Comparison of ENCODE assay signal across 8 cellular contexts in the genomic region with DNA sequence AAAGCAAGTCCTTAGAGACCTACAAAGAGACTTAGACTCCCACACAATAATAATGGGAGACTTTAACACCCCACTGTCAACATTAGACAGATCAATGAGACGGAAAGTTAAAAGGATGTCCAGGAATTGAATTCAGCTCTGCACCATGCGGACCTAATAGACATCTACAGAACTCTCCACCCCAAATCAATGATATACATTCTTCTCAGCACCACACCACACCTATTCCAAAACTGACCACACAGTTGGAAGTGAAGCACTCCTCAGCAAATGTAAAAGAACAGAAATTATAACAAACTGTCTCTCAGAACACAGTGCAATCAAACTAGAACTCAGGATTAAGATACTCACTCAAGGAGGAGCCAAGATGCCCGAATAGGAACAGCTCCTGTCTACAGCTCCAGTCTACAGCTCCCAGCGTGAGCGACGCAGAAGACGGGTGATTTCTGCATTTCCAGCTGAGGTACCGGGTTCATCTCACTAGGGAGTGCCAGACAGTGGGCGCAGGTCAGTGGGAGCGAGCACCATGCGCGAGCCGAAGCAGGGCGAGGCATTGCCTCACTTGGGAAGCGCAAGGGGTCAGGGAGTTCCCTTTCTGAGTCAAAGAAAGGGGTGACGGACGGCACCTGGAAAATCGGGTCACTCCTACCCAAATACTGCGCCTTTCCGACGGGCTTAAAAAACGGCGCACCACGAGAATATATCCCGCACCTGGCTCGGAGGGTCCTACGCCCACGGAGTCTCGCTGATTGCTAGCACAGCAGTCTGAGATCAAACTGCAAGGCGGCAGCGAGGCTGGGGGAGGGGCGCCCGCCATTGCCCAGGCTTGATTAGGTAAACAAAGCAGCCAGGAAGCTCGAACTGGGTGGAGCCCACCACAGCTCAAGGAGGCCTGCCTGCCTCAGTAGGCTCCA.
DNase-seq lines count a peak whose midpoint lies in the region; ATAC-seq and TF ChIP-seq lines count a peak whose summit lies in the region.
"Not testable (repeated sequence)": the region's sequence is repeated elsewhere in the genome, so short reads cannot be mapped to it uniquely, and the experiment has no call there.

No MANE protein-coding gene starts in this region.

- H3K4me3 ChIP-seq in BE2C (ENCODE audit: low read depth, low read length) (peak overlapping the region; percentile 48), HCT116 (replicated peaks in 1 of 2; ENCODE audit: low read depth in 1 of 2, low read length in 2 of 2) (peak overlapping the region; percentile 22 to 33; a peak in 3 of 4 replicates), OCI-LY7 (ENCODE audit: low read depth, low read length, poor library complexity, severe bottlenecking) (peak overlapping the region; percentile 70), cardiac fibroblast (replicated peaks in 1 of 2; ENCODE audit: low read depth in 2 of 2, low read length in 2 of 2) (peak overlapping the region; percentile 21 to 28), heart right ventricle (peak overlapping the region in 9 of 10 donors; percentile 35 to 65 (median 56)), mucosa of rectum (ENCODE audit: low read length in 2 of 2) (peak overlapping the region; percentile 43 to 60), gastrocnemius medialis (peak overlapping the region in 3 of 4 donors; percentile 19 to 44 (median 21))

- not testable (repeated sequence) for H2AFZ ChIP-seq in HCT116 (ENCODE audit: low read depth, low read length, poor library complexity, severe bottlenecking)
- H2AFZ ChIP-seq in OCI-LY7 (ENCODE audit: low read length): 0 out of 2 replicates have a peak overlapping the region, but pooled peaks have one; percentile 36

- DNase-seq in BE2C; HCT116 (ENCODE audit: low read depth, low spot score); OCI-LY7 (ENCODE audit: low spot score); activated CD8-positive, alpha-beta memory T cell treated with anti-CD3 and anti-CD28 coated beads, Interleukin-2, amount 10 ng/mL, durations not matched to agents 7 days and 5 days; cardiac fibroblast (ENCODE audit: low read depth in 2 of 2); heart right ventricle; gastrocnemius medialis: not testable (repeated sequence)

- intact Hi-C loops in HCT116 (cut with micrococcal nuclease); OCI-LY7 (cut with micrococcal nuclease; ENCODE audit: unreplicated experiment); heart right ventricle (cut with DNase I); gastrocnemius medialis (cut with DNase I; ENCODE audit: low total_unique reads): not testable (repeated sequence)

- not testable (repeated sequence) for H3K36me3 Mint-ChIP-seq in activated CD8-positive, alpha-beta memory T cell treated with anti-CD3 and anti-CD28 coated beads, Interleukin-2, amount 10 ng/mL, durations not matched to agents 7 days and 5 days

- TF ChIP-seq CTCF in BE2C (IDR thresholded peaks at IDR 0.05; ENCODE audit: low read depth, low read length); HCT116 (IDR thresholded peaks at IDR 0.05 in 2 of 3, conservative IDR thresholded peaks at IDR 0.05 in 1 of 3; ENCODE audit: borderline replicate concordance in 1 of 3, insufficient read depth in 1 of 3, low read depth in 2 of 3, low read length in 2 of 3); OCI-LY7 (conservative IDR thresholded peaks at IDR 0.05; ENCODE audit: low read length); cardiac fibroblast (IDR thresholded peaks at IDR 0.05; ENCODE audit: low read depth, low read length); heart right ventricle (IDR thresholded peaks at IDR 0.05); gastrocnemius medialis (IDR thresholded peaks at IDR 0.05 in 4 of 5, conservative IDR thresholded peaks at IDR 0.05 in 1 of 5): not testable (repeated sequence)

- POLR2A ChIA-PET in HCT116 (lab: Charles Lee); OCI-LY7 (lab: Charles Lee): not testable (repeated sequence)

- not testable (repeated sequence) for H4K20me1 ChIP-seq in HCT116 (ENCODE audit: insufficient read depth); OCI-LY7 (ENCODE audit: insufficient read depth, low read length)

- H3K9me2 ChIP-seq in HCT116 (ENCODE audit: insufficient read depth); OCI-LY7 (ENCODE audit: insufficient read depth, low read length): not testable (repeated sequence)

- H3K4me2 ChIP-seq in HCT116 (ENCODE audit: low read length) (peak overlapping the region; percentile 55), OCI-LY7 (ENCODE audit: low read length) (peak overlapping the region; percentile 72)

- WGBS in heart right ventricle, 2 donors: 9% methylated on average over 29 of the region's 34 CpGs

- CTCF ChIA-PET in HCT116 (lab: Charles Lee); OCI-LY7 (lab: Charles Lee; ENCODE audit: unreplicated experiment); activated CD8-positive, alpha-beta memory T cell treated with anti-CD3 and anti-CD28 coated beads, Interleukin-2, amount 10 ng/mL, durations not matched to agents 7 days and 5 days (lab: Charles Lee): not testable (repeated sequence)

- not testable (repeated sequence) for H3K36me3 ChIP-seq in BE2C; HCT116 (ENCODE audit: control insufficient read depth in 1 of 2, insufficient read depth in 2 of 2, low read length in 2 of 2); OCI-LY7 (ENCODE audit: insufficient read depth, low read length); heart right ventricle; mucosa of rectum (ENCODE audit: control insufficient read depth in 2 of 2, insufficient read depth in 2 of 2, low read length in 2 of 2); gastrocnemius medialis

- H3K9ac ChIP-seq in HCT116 (ENCODE audit: low read length): not testable (repeated sequence)
- peak overlapping the region in 1 of 2 donors; percentile 26 for H3K9ac ChIP-seq in mucosa of rectum (ENCODE audit: low read depth in 1 of 2, low read length in 2 of 2)

- not testable (repeated sequence) for H3K27me3 Mint-ChIP-seq in activated CD8-positive, alpha-beta memory T cell treated with anti-CD3 and anti-CD28 coated beads, Interleukin-2, amount 10 ng/mL, durations not matched to agents 7 days and 5 days

- BruUV-seq in HCT116 (replicated peaks; lab: Mats Ljungman, UMichigan): TSS peak; percentile 40
- BruUV-seq in OCI-LY7 (replicated peaks; lab: Mats Ljungman, UMichigan): not testable (repeated sequence)

- in situ Hi-C loops in gastrocnemius medialis (cut with MboI; ENCODE audit: low sequenced_read_pairs in 4 of 4): not testable (repeated sequence)

- not testable (repeated sequence) for TF ChIP-seq RAD21 in HCT116 (IDR thresholded peaks at IDR 0.05; ENCODE audit: low read depth)

- RAD21 ChIA-PET in HCT116 (lab: Charles Lee; ENCODE audit: low non-redundant PET in 1 of 2, low total read pairs in 2 of 2, uncharacterized antibody in 2 of 2, unreplicated experiment in 2 of 2): not testable (repeated sequence)

- not testable (repeated sequence) for H3K27me3 ChIP-seq in BE2C; HCT116 (ENCODE audit: insufficient read depth, low read length); heart right ventricle; mucosa of rectum (ENCODE audit: control insufficient read depth in 2 of 2, insufficient read depth in 2 of 2, low read length in 2 of 2); gastrocnemius medialis

- not testable (repeated sequence) for H3K27ac ChIP-seq in HCT116 (ENCODE audit: low read depth, low read length); OCI-LY7 (ENCODE audit: low read depth, low read length, poor library complexity, severe bottlenecking); mucosa of rectum (ENCODE audit: low read depth in 2 of 2, low read length in 2 of 2)
- H3K27ac ChIP-seq in heart right ventricle (peak overlapping the region in 7 of 10 donors; percentile 30 to 72 (median 52)), gastrocnemius medialis (peak overlapping the region in 1 of 4 donors; percentile 18)

- peaks cover 17% of the 10 kb centered on the region for H3K4me1 Mint-ChIP-seq in activated CD8-positive, alpha-beta memory T cell treated with anti-CD3 and anti-CD28 coated beads, Interleukin-2, amount 10 ng/mL, durations not matched to agents 7 days and 5 days

- peak; percentile 63 for ATAC-seq in HCT116
- peak; percentile 47 for ATAC-seq in activated CD8-positive, alpha-beta memory T cell treated with anti-CD3 and anti-CD28 coated beads, Interleukin-2, amount 10 ng/mL, durations not matched to agents 7 days and 5 days
- not testable (repeated sequence) for ATAC-seq in heart right ventricle, gastrocnemius medialis

- H3K79me2 ChIP-seq in HCT116 (ENCODE audit: insufficient read depth, low read length); OCI-LY7 (ENCODE audit: insufficient read depth, low read depth, low read length): not testable (repeated sequence)

- TF ChIP-seq POLR2A in HCT116 (IDR thresholded peaks at IDR 0.05; ENCODE audit: borderline replicate concordance, extremely low read depth, insufficient read depth, insufficient read length); gastrocnemius medialis (IDR thresholded peaks at IDR 0.05): not testable (repeated sequence)

- peak overlapping the region; percentile 82 for H3K27ac Mint-ChIP-seq in activated CD8-positive, alpha-beta memory T cell treated with anti-CD3 and anti-CD28 coated beads, Interleukin-2, amount 10 ng/mL, durations not matched to agents 7 days and 5 days

- H3K4me3 Mint-ChIP-seq in activated CD8-positive, alpha-beta memory T cell treated with anti-CD3 and anti-CD28 coated beads, Interleukin-2, amount 10 ng/mL, durations not matched to agents 7 days and 5 days: peak overlapping the region; percentile 90

- H3K9me3 Mint-ChIP-seq in activated CD8-positive, alpha-beta memory T cell treated with anti-CD3 and anti-CD28 coated beads, Interleukin-2, amount 10 ng/mL, durations not matched to agents 7 days and 5 days (ENCODE audit: low read depth): not testable (repeated sequence)

- not testable (repeated sequence) for H3K9me3 ChIP-seq in BE2C; HCT116 (ENCODE audit: control insufficient read depth in 1 of 2, insufficient read depth in 1 of 2, low read depth in 1 of 2, low read length in 2 of 2); mucosa of rectum (ENCODE audit: control insufficient read depth in 2 of 2, low read length in 2 of 2); gastrocnemius medialis
- H3K9me3 ChIP-seq in OCI-LY7 (ENCODE audit: low read length) (peaks cover 11% of the 10 kb centered on the region; the same call in 1 of the 2 replicates), heart right ventricle (peaks cover 0 to 23% (median 0%) of the 10 kb centered on the region in 11 donors)

- not testable (repeated sequence) for H3K4me1 ChIP-seq in BE2C; HCT116 (ENCODE audit: control insufficient read depth in 1 of 2, insufficient read depth in 2 of 2, low read length in 2 of 2); OCI-LY7 (ENCODE audit: insufficient read depth, low read length, poor library complexity, severe bottlenecking); heart right ventricle; mucosa of rectum (ENCODE audit: control insufficient read depth in 2 of 2, insufficient read depth in 2 of 2, low read length in 2 of 2); gastrocnemius medialis
